ENCODE assay signal across 15 cellular contexts in genomic region chr13:114113961-114114360, GRCh38. TPM values are rescaled to one million over a fixed set of nuclear protein-coding genes. Genes with fewer than 3 reads are reported as not detected.
A peak's percentile ranks its signal among the peaks of the same experiment; 100 is the strongest.
DNase-seq lines count a peak whose midpoint lies in the region; ATAC-seq and TF ChIP-seq lines count a peak whose summit lies in the region.
"Had no signal": no experiment of that assay in that cellular context is flagged by ENCODE, and none has a peak within 500 bp of the region (broad histone marks: within the 10 kb centered on the region; RNA-seq: fewer than 3 reads in every experiment).

No MANE protein-coding gene starts in this region.

- in situ Hi-C loops in brain microvascular endothelial cell (cut with HindIII; ENCODE audit: low pct_ligation_motif_present, low sequenced_read_pairs) = no loop called here

- H3K9me3 Mint-ChIP-seq in CD4-positive, alpha-beta memory T cell = peaks cover 0 to 17% (median 0%) of the 10 kb centered on the region in 8 donors
- no peaks in the 10 kb centered on the region for H3K9me3 Mint-ChIP-seq in nephron
- H3K9me3 Mint-ChIP-seq: neural progenitor cell had no signal

- CTCF ChIA-PET in CD4-positive, alpha-beta memory T cell (lab: Charles Lee; ENCODE audit: partially characterized antibody) = interaction anchor here (1.4 kb wide), 1 partner anchor 112 kb away, joined by 3 read pairs; no protein-coding TSS in a partner anchor

- POLR2A ChIA-PET in CD4-positive, alpha-beta memory T cell (lab: Charles Lee; ENCODE audit: partially characterized antibody) = interaction anchor here (1.0 to 7.8 kb wide), 7 partner anchors 15 to 48 kb away, joined by 3 to 113 read pairs (median 5); partner anchors contain the start of gene RASA3

- peaks cover 57 to 88% (median 72%) of the 10 kb centered on the region in 4 donors for H3K4me1 Mint-ChIP-seq in CD4-positive, alpha-beta memory T cell
- peaks cover 60% of the 10 kb centered on the region for H3K4me1 Mint-ChIP-seq in nephron

- peak overlapping the region; percentile 44 for H3K27ac ChIP-seq in CD4-positive, alpha-beta memory T cell (ENCODE audit: low read depth, low read length)
- H3K27ac ChIP-seq in KOPT-K1 (ENCODE audit: low read depth, low read length, poor library complexity, severe bottlenecking) (peak overlapping the region; percentile 58), brain microvascular endothelial cell (peak overlapping the region; percentile 94), MM.1S (ENCODE audit: low read length) (no peak overlapping the region)
- H3K27ac ChIP-seq: epithelial cell of prostate, neural progenitor cell had no signal

- H3K4me3 ChIP-seq in CD4-positive, alpha-beta memory T cell (ENCODE audit: low read length in 2 of 2) = no peak overlapping the region
- H3K4me3 ChIP-seq in brain microvascular endothelial cell (ENCODE audit: low read depth, low read length) (no peak overlapping the region), MM.1S (ENCODE audit: low read length) (no peak overlapping the region)
- H3K4me3 ChIP-seq: heart right ventricle, K562, neural progenitor cell had no signal

- 0 out of 2 replicates have a peak, but pooled peaks cover 4% of the 10 kb centered on the region for H4K20me1 ChIP-seq in MM.1S (ENCODE audit: insufficient read depth, low read length)

- no peaks in the 10 kb centered on the region for H3K27me3 Mint-ChIP-seq in CD4-positive, alpha-beta memory T cell
- peaks cover 3% of the 10 kb centered on the region for H3K27me3 Mint-ChIP-seq in nephron (ENCODE audit: low read depth)

- H3K4me1 ChIP-seq in CD4-positive, alpha-beta memory T cell (ENCODE audit: insufficient read depth, low read length) = peaks cover 88% of the 10 kb centered on the region
- H3K4me1 ChIP-seq in MM.1S (ENCODE audit: low read length) = peaks cover 31% of the 10 kb centered on the region

- H2AFZ ChIP-seq in MM.1S (ENCODE audit: low read length) = no peak overlapping the region
- H2AFZ ChIP-seq: neural progenitor cell had no signal

- peaks cover 34% of the 10 kb centered on the region for H3F3A ChIP-seq in MM.1S (ENCODE audit: insufficient read depth, low read length)

- no peak for ATAC-seq in HG02610 (IDR thresholded peaks at IDR 0.05; ENCODE audit: unreplicated experiment)
- ATAC-seq: heart right ventricle, K562 had no signal

- no peaks in the 10 kb centered on the region for H3K27me3 ChIP-seq in CD4-positive, alpha-beta memory T cell (ENCODE audit: insufficient read depth, low read length)
- H3K27me3 ChIP-seq in brain microvascular endothelial cell (replicated peaks) = no peaks in the 10 kb centered on the region
- H3K27me3 ChIP-seq in MM.1S (replicated peaks; ENCODE audit: insufficient read depth, low read length) = no peaks in the 10 kb centered on the region
- H3K27me3 ChIP-seq: heart right ventricle had no signal

- peaks cover 84% of the 10 kb centered on the region for H3K79me2 ChIP-seq in MM.1S (ENCODE audit: low read length)

- peaks cover 34 to 65% of the 10 kb centered on the region in 2 donors for H3K36me3 Mint-ChIP-seq in CD4-positive, alpha-beta memory T cell
- no peaks in the 10 kb centered on the region for H3K36me3 Mint-ChIP-seq in nephron (ENCODE audit: low read depth)

- peaks cover 39% of the 10 kb centered on the region for H3K36me3 ChIP-seq in CD4-positive, alpha-beta memory T cell (ENCODE audit: insufficient read depth, low read length)
- H3K36me3 ChIP-seq in KOPT-K1 (ENCODE audit: insufficient read depth, low read length) (0 out of 2 replicates have a peak, but pooled peaks cover 4% of the 10 kb centered on the region), brain microvascular endothelial cell (replicated peaks) (peaks cover 16% of the 10 kb centered on the region), MM.1S (replicated peaks; ENCODE audit: insufficient read depth, low read length) (peaks cover 3% of the 10 kb centered on the region; the same call in 1 of the 2 replicates)
- H3K36me3 ChIP-seq: neural progenitor cell had no signal

- H3K4me2 ChIP-seq in MM.1S (ENCODE audit: low read depth, low read length) = no peak overlapping the region
- H3K4me2 ChIP-seq: neural progenitor cell had no signal

- peak overlapping the region in 6 of 8 donors; percentile 32 to 67 (median 50) for H3K4me3 Mint-ChIP-seq in CD4-positive, alpha-beta memory T cell
- H3K4me3 Mint-ChIP-seq in nephron = no peak overlapping the region

- peak overlapping the region; percentile 5 to 92 (median 87) for H3K27ac Mint-ChIP-seq in CD4-positive, alpha-beta memory T cell
- H3K27ac Mint-ChIP-seq in nephron = peak overlapping the region; percentile 43 to 70 (median 69)

- H3K9ac ChIP-seq in MM.1S (ENCODE audit: low read length) = no peak overlapping the region
- H3K9ac ChIP-seq: neural progenitor cell had no signal

- peak in 1 of 5 donors; percentile 29 for DNase-seq in CD4-positive, alpha-beta memory T cell
- DNase-seq in brain microvascular endothelial cell (no peak), NCI-H1092 treated with DMSO at 0.1 percent for 48 hours (lab: John Stamatoyannopoulos, UW) (no peak), MM.1S (no peak)
- DNase-seq: caudate nucleus, NCI-H146, NCI-H526, RPMI8226 had no signal

- no peaks in the 10 kb centered on the region for H3K9me3 ChIP-seq in CD4-positive, alpha-beta memory T cell (ENCODE audit: control insufficient read depth in 1 of 2, low read length in 2 of 2)
- H3K9me3 ChIP-seq in KOPT-K1 (ENCODE audit: insufficient read depth, low read length, poor library complexity, severe bottlenecking) (no peaks in the 10 kb centered on the region), MM.1S (replicated peaks; ENCODE audit: insufficient read depth, low read length) (no peaks in the 10 kb centered on the region)
- H3K9me3 ChIP-seq: heart right ventricle had no signal

- TF ChIP-seq CTCF in brain microvascular endothelial cell (IDR thresholded peaks at IDR 0.05; ENCODE audit: low read depth, low read length, missing control alignments) = no peak
- TF ChIP-seq CTCF in nephron (IDR thresholded peaks at IDR 0.05; ENCODE audit: unreplicated experiment in 3 of 3) = no peak
- no peak for TF ChIP-seq CTCF in MM.1S (IDR thresholded peaks at IDR 0.05; ENCODE audit: low read length)

- intact Hi-C loops in CD4-positive, alpha-beta memory T cell (cut with micrococcal nuclease) = loop anchor here (5.0 to 10.0 kb wide), 3 partner anchors 33 to 139 kb away; partner anchors contain the start of gene C13orf46

- no peaks in the 10 kb centered on the region for H3K9me2 ChIP-seq in MM.1S (replicated peaks; ENCODE audit: insufficient read depth, low read length)

RNA-seq across cellular contexts. Expression of gene RASA3, which starts 18.5 kb away (rescaled TPM):
- 100 to 1,000 TPM; 171 to 174 TPM for total RNA-seq in CD4-positive, alpha-beta memory T cell
- 100 to 1,000 TPM in 1 of 2 donors, 10 to 100 TPM in 1; 65.5 to 141 TPM for polyA plus RNA-seq in CD4-positive, alpha-beta memory T cell

Comparison
In these comparisons a context has a peak if more than half of its experiments do, and no peak if none do; other contexts are left out.
1. H3K4me3 Mint-ChIP-seq: peak in CD4-positive, alpha-beta memory T cell (6 of 8); none in nephron (0 of 3).